In genomic region chr1:205809942-205810345, GRCh38 we compare ENCODE assay signal across 14 cellular contexts. TPM values are rescaled to one million over a fixed set of nuclear protein-coding genes. Genes with fewer than 3 reads are reported as not detected.
A peak's percentile ranks its signal among the peaks of the same experiment; 100 is the strongest.
DNase-seq lines count a peak whose midpoint lies in the region; ATAC-seq, FAIRE-seq and TF ChIP-seq lines count a peak whose summit lies in the region.
"Had no signal": no experiment of that assay in that cellular context is flagged by ENCODE, and none has a peak within 500 bp of the region (broad histone marks: within the 10 kb centered on the region; RNA-seq: fewer than 3 reads in every experiment).

No MANE protein-coding gene starts in this region.

- BruUV-seq in IMR-90 (replicated peaks; lab: Mats Ljungman, UMichigan), result no TSS peak

- no peak for DNase-seq in IMR-90
- no peak for DNase-seq in H1 (ENCODE audit: low read depth in 1 of 2, low spot score in 2 of 2)
- DNase-seq in posterior vena cava (ENCODE audit: low spot score), result peak; percentile 78
- no peak for DNase-seq in cortex of kidney (lab: John Stamatoyannopoulos, UW)
- DNase-seq: activated CD4-positive, alpha-beta T cell treated with anti-CD3 and anti-CD28 coated beads for 1 hour; adrenal gland; BE2C; immature natural killer cell; NCI-H524 treated with DMSO at 0.1 percent for 48 hours; sigmoid colon had no signal

- H3K4me2 ChIP-seq in IMR-90 (ENCODE audit: low read depth, low read length), result no peak overlapping the region
- no peak overlapping the region for H3K4me2 ChIP-seq in H1 (ENCODE audit: insufficient read depth in 1 of 2, low read depth in 2 of 2, low read length in 2 of 2)

- FAIRE-seq in H1 (lab: Jason Lieb, UNC), result no peak
- FAIRE-seq: GM19239, RCC 7860 had no signal

- WGBS in IMR-90 (ENCODE audit: extremely low coverage in 2 of 2, insufficient read length in 1 of 2), 2 experiments, result 86% methylated on average over 8 of the region's 14 CpGs; no CpG with 5 or more reads in 1 of the 2 experiments
- WGBS in H1 (ENCODE audit: extremely low coverage in 1 of 2, insufficient coverage in 1 of 2, insufficient read length in 1 of 2, insufficient replicate concordance in 2 of 2, low coverage in 1 of 2, low lambda C conversion rate in 2 of 2, missing lambda C conversion rate in 1 of 2), 2 experiments, result 91% methylated on average over 13 of the region's 14 CpGs; no CpG with 5 or more reads in 1 of the 2 experiments

- TF ChIP-seq EP300 in H1 (IDR thresholded peaks at IDR 0.05; ENCODE audit: borderline replicate concordance in 1 of 2, low read depth in 2 of 2, low read length in 2 of 2), result no peak

- H2BK20ac ChIP-seq in IMR-90 (ENCODE audit: low read depth, low read length) (no peak overlapping the region), H1 (ENCODE audit: low read length) (peak overlapping the region; percentile 22; the same call in 1 of the 2 replicates)

- H3K4me3 ChIP-seq in IMR-90 (ENCODE audit: insufficient read depth, low read depth, low read length) (no peak overlapping the region), H1 (ENCODE audit: extremely low read depth in 1 of 4, insufficient read depth in 2 of 4, low read depth in 3 of 4, low read length in 4 of 4) (no peak overlapping the region)
- H3K4me3 ChIP-seq: adrenal gland, sigmoid colon had no signal

- H3K79me1 ChIP-seq in IMR-90 (ENCODE audit: low read depth in 1 of 2, low read length in 2 of 2), result peaks cover 30 to 59% of the 10 kb centered on the region in 2 experiments
- H3K79me1 ChIP-seq in H1 (ENCODE audit: low read depth, low read length), result peaks cover 17% of the 10 kb centered on the region

- no peak overlapping the region for H3K14ac ChIP-seq in IMR-90 (replicated peaks; ENCODE audit: low read depth, low read length)
- no peak overlapping the region for H3K14ac ChIP-seq in H1 (ENCODE audit: insufficient read length)

- H2AK5ac ChIP-seq in IMR-90 (ENCODE audit: low read depth, low read length), result no peak overlapping the region
- H2AK5ac ChIP-seq in H1 (ENCODE audit: low read depth, low read length), result no peak overlapping the region

- no peak overlapping the region for H2BK120ac ChIP-seq in IMR-90 (ENCODE audit: low read depth, low read length)
- H2BK120ac ChIP-seq in H1 (replicated peaks; ENCODE audit: low read depth, low read length), result no peak overlapping the region

- H4K91ac ChIP-seq in IMR-90 (ENCODE audit: insufficient read depth, low read depth, low read length) (no peak overlapping the region), H1 (replicated peaks; ENCODE audit: insufficient read length, low read length) (no peak overlapping the region)

- H3K4me1 ChIP-seq in IMR-90 (ENCODE audit: control insufficient read depth, insufficient read depth, low read length), result peaks cover 6% of the 10 kb centered on the region; the same call in 1 of the 2 replicates
- peaks cover 2 to 7% (median 6%) of the 10 kb centered on the region in 4 experiments; a peak in 5 of 7 replicates for H3K4me1 ChIP-seq in H1 (replicated peaks in 1 of 4; ENCODE audit: control insufficient read depth in 3 of 4, insufficient read depth in 4 of 4, low read length in 3 of 4)
- H3K4me1 ChIP-seq: BE2C had no signal

- no peak for ATAC-seq in IMR-90 (ENCODE audit: low read depth)
- no peak for ATAC-seq in HG03432 (IDR thresholded peaks at IDR 0.05; ENCODE audit: unreplicated experiment)
- no peak for ATAC-seq in HG02759 (IDR thresholded peaks at IDR 0.05; ENCODE audit: unreplicated experiment)

- H3K36me3 ChIP-seq in IMR-90 (ENCODE audit: control insufficient read depth, insufficient read depth, low read length) (peaks cover 24% of the 10 kb centered on the region), H1 (ENCODE audit: control insufficient read depth in 2 of 4, insufficient read depth in 4 of 4, low read length in 3 of 4) (peaks cover 7 to 11% (median 7%) of the 10 kb centered on the region in 4 experiments; a peak in 5 of 8 replicates)

- CTCF ChIA-PET in IMR-90 (lab: Yijun Ruan, JAX), result interaction anchor here (0.5 to 1.1 kb wide), 4 partner anchors 97 to 279 kb away, joined by 3 to 6 read pairs (median 4); no protein-coding TSS in a partner anchor
- CTCF ChIA-PET in H1 (lab: Charles Lee; ENCODE audit: partially characterized antibody), result interaction anchor here (0.8 to 6.1 kb wide), 15 partner anchors 10 to 297 kb away, joined by 3 to 79 read pairs (median 3); partner anchors contain the start of gene RAB29

- H2BK5ac ChIP-seq in IMR-90 (ENCODE audit: low read depth, low read length, poor library complexity, severe bottlenecking) (no peak overlapping the region), H1 (ENCODE audit: low read depth, low read length) (no peak overlapping the region; the same call in 1 of the 2 replicates)

- H3K9me1 ChIP-seq in IMR-90 (ENCODE audit: insufficient read depth, low read length), result peaks cover 16% of the 10 kb centered on the region; the same call in 1 of the 2 replicates

- dilution Hi-C loops in IMR-90 (cut with HindIII; ENCODE audit: low sequenced_read_pairs, unreplicated experiment), result no loop called here

- in situ Hi-C loops in IMR-90 (cut with MboI; ENCODE audit: low sequenced_read_pairs), result no loop called here

- no peak overlapping the region for H2AK9ac ChIP-seq in IMR-90 (replicated peaks; ENCODE audit: low read depth, low read length, poor library complexity)

- H3K27me3 ChIP-seq in IMR-90 (ENCODE audit: control insufficient read depth, insufficient read depth, low read length), result no peaks in the 10 kb centered on the region
- peaks cover 0 to 3% (median 0%) of the 10 kb centered on the region in 4 experiments; a peak in 2 of 7 replicates for H3K27me3 ChIP-seq in H1 (replicated peaks in 1 of 4; ENCODE audit: control insufficient read depth in 3 of 4, extremely low read depth in 1 of 4, insufficient read depth in 3 of 4, low read length in 3 of 4)
- H3K27me3 ChIP-seq: adrenal gland, sigmoid colon had no signal

- H3K56ac ChIP-seq in IMR-90 (ENCODE audit: extremely low read depth, insufficient read depth, low read length), result no peak overlapping the region
- H3K56ac ChIP-seq in H1 (replicated peaks; ENCODE audit: insufficient read length, low read depth, low read length), result no peak overlapping the region

- H4K5ac ChIP-seq in IMR-90 (ENCODE audit: low read depth, low read length) (no peak overlapping the region), H1 (ENCODE audit: insufficient read length, low read depth, low read length) (no peak overlapping the region)

- POLR2A ChIA-PET in IMR-90 (lab: Charles Lee; ENCODE audit: unreplicated experiment), result no interaction called here
- POLR2A ChIA-PET in H1 (lab: Charles Lee; ENCODE audit: partially characterized antibody), result interaction anchor here (0.8 to 1.4 kb wide), 3 partner anchors 10 to 61 kb away, joined by 4 to 6 read pairs (median 4); no protein-coding TSS in a partner anchor

- H4K8ac ChIP-seq in IMR-90 (ENCODE audit: low read depth in 2 of 2, low read length in 2 of 2) (no peak overlapping the region), H1 (ENCODE audit: extremely low read depth, insufficient read depth, low read length) (no peak overlapping the region)

- H3K9me3 ChIP-seq in IMR-90 (ENCODE audit: control insufficient read depth, insufficient read depth, low read length) (no peaks in the 10 kb centered on the region), H1 (ENCODE audit: insufficient read depth in 2 of 2, low read depth in 1 of 2, low read length in 1 of 2) (no peaks in the 10 kb centered on the region)
- H3K9me3 ChIP-seq: adrenal gland, BE2C, sigmoid colon had no signal

- intact Hi-C loops in IMR-90 (cut with micrococcal nuclease), result loop anchor here (5.0 kb wide), 1 partner anchor 82 kb away; no protein-coding TSS in a partner anchor
- intact Hi-C loops in posterior vena cava (cut with DNase I), result no loop called here

- H3K18ac ChIP-seq in IMR-90 (ENCODE audit: low read depth, low read length), result no peak overlapping the region
- no peak overlapping the region for H3K18ac ChIP-seq in H1 (ENCODE audit: extremely low read depth, low read length)

- TF ChIP-seq CTCF in IMR-90 (conservative IDR thresholded peaks at IDR 0.05; ENCODE audit: low read depth, low read length) (no peak), H1 (IDR thresholded peaks at IDR 0.05; ENCODE audit: control extremely low read depth in 1 of 3, insufficient read depth in 1 of 3, low read depth in 1 of 3, low read length in 3 of 3) (peak in 1 of 3 experiments; percentile 13; a peak in 1 of 4 replicates)

- H3K4ac ChIP-seq in IMR-90 (ENCODE audit: low read depth, low read length) (no peak overlapping the region), H1 (replicated peaks; ENCODE audit: insufficient read length, low read depth, low read length) (no peak overlapping the region)

- H2AFZ ChIP-seq in IMR-90 (replicated peaks; ENCODE audit: low read length, poor library complexity) (no peak overlapping the region), H1 (ENCODE audit: low read length) (no peak overlapping the region)

- no peak overlapping the region for H2BK12ac ChIP-seq in H1 (ENCODE audit: low read depth, low read length)

- H3K23ac ChIP-seq in IMR-90 (ENCODE audit: low read depth, low read length) (no peak overlapping the region), H1 (ENCODE audit: insufficient read length) (no peak overlapping the region)

- no peak for TF ChIP-seq POLR2A in IMR-90 (IDR thresholded peaks at IDR 0.05; ENCODE audit: low read depth, low read length)
- no peak for TF ChIP-seq POLR2A in H1 (IDR thresholded peaks at IDR 0.05; ENCODE audit: control extremely low read depth in 1 of 2, low read depth in 2 of 2, low read length in 2 of 2)

- peaks cover 0 to 54% of the 10 kb centered on the region in 2 experiments; a peak in 2 of 4 replicates for H3K79me2 ChIP-seq in H1 (ENCODE audit: control insufficient read depth in 1 of 2, insufficient read depth in 2 of 2, low read length in 2 of 2)

- H3K23me2 ChIP-seq in H1 (ENCODE audit: low read depth, low read length), result peaks cover 6% of the 10 kb centered on the region; the same call in 1 of the 2 replicates

- H2BK15ac ChIP-seq in IMR-90 (ENCODE audit: low read depth, low read length) (no peak overlapping the region), H1 (ENCODE audit: low read length) (no peak overlapping the region)

- TF ChIP-seq RAD21 in IMR-90 (IDR thresholded peaks at IDR 0.05; ENCODE audit: low read length) (no peak), H1 (IDR thresholded peaks at IDR 0.05 in 1 of 2, conservative IDR thresholded peaks at IDR 0.05 in 1 of 2; ENCODE audit: low read depth in 2 of 2, low read length in 2 of 2) (no peak)

- H3K27ac ChIP-seq in IMR-90 (ENCODE audit: insufficient read depth, low read length) (no peak overlapping the region), H1 (ENCODE audit: low read depth, low read length) (no peak overlapping the region)
- H3K27ac ChIP-seq: adrenal gland, sigmoid colon had no signal

- H3K9ac ChIP-seq in IMR-90 (ENCODE audit: low read depth, low read length), result no peak overlapping the region
- H3K9ac ChIP-seq in H1 (replicated peaks in 1 of 4; ENCODE audit: extremely low read depth in 1 of 4, low read depth in 3 of 4, low read length in 3 of 4), result no peak overlapping the region

- H4K20me1 ChIP-seq in IMR-90 (ENCODE audit: insufficient read depth, low read length) (0 out of 2 replicates have a peak, but pooled peaks cover 1% of the 10 kb centered on the region), H1 (replicated peaks in 1 of 2; ENCODE audit: control insufficient read depth in 1 of 2, insufficient read depth in 2 of 2, low read length in 2 of 2) (peaks cover 3 to 15% of the 10 kb centered on the region in 2 experiments)

RNA-seq across cellular contexts. Expression of gene SLC41A1, which starts 3.1 kb away (rescaled TPM):
- total RNA-seq in IMR-90 (2012; rRNA removed) (6.3 and 6.7 TPM in 2 replicates), posterior vena cava (10 to 100 TPM; 20.7 to 27.8 TPM)
- polyA plus RNA-seq in IMR-90 (2012; rRNA removed) (25.8 and 26.3 TPM in 2 replicates), H1 (2011; rRNA removed) (34.1 and 41.2 TPM in 2 replicates)
- polyA plus RNA-seq in IMR-90 (2012; cell fraction: cytosol; rRNA removed), result 12.9 and 17.0 TPM in 2 replicates
- polyA plus RNA-seq in IMR-90 (2012; cell fraction: nucleus; rRNA removed; ENCODE audit: low replicate concordance), result 16.2 and 38.7 TPM in 2 replicates
- 42.3 and 43.2 TPM in 2 replicates for total RNA-seq in H1 (2021; fragmentation: NEBNext Ultra II Directional; extraction: Animal tissue kit (Norgen Biotek cat#: 25700))
- 28.4 TPM for polyA plus RNA-seq in H1 (2011; cell fraction: cytosol; rRNA removed)
- polyA plus RNA-seq in H1 (2011; cell fraction: nucleus; rRNA removed), result 25.0 TPM
- polyA plus RNA-seq in H1 (2012, experiment 1 of 2), result 20.7 to 30.6 TPM (median 24.5 TPM) in 4 replicates
- 20.3 TPM for polyA plus RNA-seq in H1 (2012, experiment 2 of 2)
- 41.8 TPM for polyA plus RNA-seq in H1 (2013, experiment 1 of 2)
- 43.3 TPM for polyA plus RNA-seq in H1 (2013, experiment 2 of 2)
- polyA minus RNA-seq in H1 (2011; rRNA and poly(A)+ RNA removed), result 34.8 and 38.2 TPM in 2 replicates
- 14.9 TPM for polyA minus RNA-seq in H1 (2011; cell fraction: cytosol; rRNA and poly(A)+ RNA removed)
- polyA minus RNA-seq in H1 (2011; cell fraction: nucleus; rRNA and poly(A)+ RNA removed), result 13.4 TPM

RNA-seq across cellular contexts. Expression of gene RAB29, which starts 34.7 kb away (rescaled TPM):
- total RNA-seq in IMR-90 (2012; rRNA removed) (5.8 and 7.3 TPM in 2 replicates), posterior vena cava (10 to 100 TPM; 19.8 to 23.9 TPM)
- polyA plus RNA-seq in IMR-90 (2012; rRNA removed) (4.4 and 5.7 TPM in 2 replicates), H1 (2011; rRNA removed) (9.7 and 10.1 TPM in 2 replicates)
- polyA plus RNA-seq in IMR-90 (2012; cell fraction: cytosol; rRNA removed), result 2.5 and 3.8 TPM in 2 replicates
- polyA plus RNA-seq in IMR-90 (2012; cell fraction: nucleus; rRNA removed; ENCODE audit: low replicate concordance), result 2.8 and 6.3 TPM in 2 replicates
- 16.4 and 17.3 TPM in 2 replicates for total RNA-seq in H1 (2021; fragmentation: NEBNext Ultra II Directional; extraction: Animal tissue kit (Norgen Biotek cat#: 25700))
- 12.1 TPM for polyA plus RNA-seq in H1 (2011; cell fraction: cytosol; rRNA removed)
- polyA plus RNA-seq in H1 (2011; cell fraction: nucleus; rRNA removed), result 8.5 TPM
- polyA plus RNA-seq in H1 (2012, experiment 1 of 2), result 10.7 to 13.2 TPM (median 12.2 TPM) in 4 replicates
- polyA plus RNA-seq in H1 (2012, experiment 2 of 2), result 2.7 TPM
- 7.9 TPM for polyA plus RNA-seq in H1 (2013, experiment 1 of 2)
- polyA plus RNA-seq in H1 (2013, experiment 2 of 2), result 7.3 TPM
- 10.2 and 17.4 TPM in 2 replicates for polyA minus RNA-seq in H1 (2011; rRNA and poly(A)+ RNA removed)
- polyA minus RNA-seq in H1 (2011; cell fraction: cytosol; rRNA and poly(A)+ RNA removed), result 5.2 TPM
- polyA minus RNA-seq in H1 (2011; cell fraction: nucleus; rRNA and poly(A)+ RNA removed), result 5.8 TPM

RNA-seq across cellular contexts. Expression of gene PM20D1, which starts 40.0 kb away (rescaled TPM):
- total RNA-seq in IMR-90 (2012; rRNA removed), result not detected in 2 replicates
- 0.04 TPM in 1 of 2 replicates, not detected in the other for polyA plus RNA-seq in IMR-90 (2012; rRNA removed)
- polyA plus RNA-seq in IMR-90 (2012; cell fraction: cytosol; rRNA removed), result not detected in 2 replicates
- 0.02 TPM in 1 of 2 replicates, not detected in the other for polyA plus RNA-seq in IMR-90 (2012; cell fraction: nucleus; rRNA removed; ENCODE audit: low replicate concordance)
- not detected in 2 replicates for total RNA-seq in H1 (2021; fragmentation: NEBNext Ultra II Directional; extraction: Animal tissue kit (Norgen Biotek cat#: 25700))
- polyA plus RNA-seq in H1 (2011; rRNA removed), result 0.05 TPM in 1 of 2 replicates, not detected in the other
- polyA plus RNA-seq in H1 (2011; cell fraction: cytosol; rRNA removed), result not detected
- polyA plus RNA-seq in H1 (2011; cell fraction: nucleus; rRNA removed), result 0.04 TPM
- not detected in 4 replicates for polyA plus RNA-seq in H1 (2012, experiment 1 of 2)
- polyA plus RNA-seq in H1 (2012, experiment 2 of 2), result not detected
- polyA plus RNA-seq in H1 (2013, experiment 1 of 2), result 0.02 TPM
- polyA plus RNA-seq in H1 (2013, experiment 2 of 2), result not detected
- polyA minus RNA-seq in H1 (2011; rRNA and poly(A)+ RNA removed), result not detected in 2 replicates
- polyA minus RNA-seq in H1 (2011; cell fraction: cytosol; rRNA and poly(A)+ RNA removed), result not detected
- polyA minus RNA-seq in H1 (2011; cell fraction: nucleus; rRNA and poly(A)+ RNA removed), result not detected
- total RNA-seq in posterior vena cava, result under 1 TPM; 0.23 to 0.24 TPM

RNA-seq across cellular contexts. Expression of gene NUCKS1, which starts 60.0 kb away (rescaled TPM):
- total RNA-seq in IMR-90 (2012; rRNA removed) (103 and 179 TPM in 2 replicates), posterior vena cava (100 to 1,000 TPM; 157 to 168 TPM)
- polyA plus RNA-seq in IMR-90 (2012; rRNA removed) (29.0 and 37.9 TPM in 2 replicates), H1 (2011; rRNA removed) (76.7 and 126 TPM in 2 replicates)
- 6.9 and 7.8 TPM in 2 replicates for polyA plus RNA-seq in IMR-90 (2012; cell fraction: cytosol; rRNA removed)
- 1.9 and 13.9 TPM in 2 replicates for polyA plus RNA-seq in IMR-90 (2012; cell fraction: nucleus; rRNA removed; ENCODE audit: low replicate concordance)
- total RNA-seq in H1 (2021; fragmentation: NEBNext Ultra II Directional; extraction: Animal tissue kit (Norgen Biotek cat#: 25700)), result 461 and 492 TPM in 2 replicates
- 127 TPM for polyA plus RNA-seq in H1 (2011; cell fraction: cytosol; rRNA removed)
- polyA plus RNA-seq in H1 (2011; cell fraction: nucleus; rRNA removed), result 25.0 TPM
- 126 to 194 TPM (median 138 TPM) in 4 replicates for polyA plus RNA-seq in H1 (2012, experiment 1 of 2)
- 86.0 TPM for polyA plus RNA-seq in H1 (2012, experiment 2 of 2)
- polyA plus RNA-seq in H1 (2013, experiment 1 of 2), result 304 TPM
- 309 TPM for polyA plus RNA-seq in H1 (2013, experiment 2 of 2)
- 251 and 290 TPM in 2 replicates for polyA minus RNA-seq in H1 (2011; rRNA and poly(A)+ RNA removed)
- 140 TPM for polyA minus RNA-seq in H1 (2011; cell fraction: cytosol; rRNA and poly(A)+ RNA removed)
- 97.7 TPM for polyA minus RNA-seq in H1 (2011; cell fraction: nucleus; rRNA and poly(A)+ RNA removed)
